Comparison of ENCODE assay signal across 25 cellular contexts in the genomic region with DNA sequence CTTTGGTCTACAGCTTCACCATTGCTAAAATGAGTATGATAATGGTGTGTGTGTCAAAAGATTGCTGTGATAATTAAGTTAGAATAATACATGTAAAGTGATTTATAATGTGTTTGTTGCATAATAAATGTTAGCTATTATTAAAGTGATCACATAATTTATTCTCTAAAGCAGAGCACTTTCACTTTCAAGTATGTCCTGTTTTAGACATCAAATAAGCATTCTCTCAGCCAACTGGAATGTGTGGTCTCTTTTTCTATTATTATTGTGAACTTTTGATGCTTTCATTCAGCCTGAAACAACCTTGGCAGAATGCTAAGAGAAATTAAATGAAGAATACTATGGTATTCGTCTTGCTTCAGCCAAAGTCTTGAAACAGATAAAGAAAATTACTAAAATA.
DNase-seq lines count a peak whose midpoint lies in the region; ATAC-seq, FAIRE-seq and TF ChIP-seq lines count a peak whose summit lies in the region.
"Had no signal": no experiment of that assay in that cellular context is flagged by ENCODE, and none has a peak within 500 bp of the region (broad histone marks: within the 10 kb centered on the region; RNA-seq: fewer than 3 reads in every experiment).

No MANE protein-coding gene starts in this region.

- peaks cover 4 to 13% of the 10 kb centered on the region in 2 donors for H3K4me1 ChIP-seq in thoracic aorta (ENCODE audit: control insufficient read depth in 1 of 2, low read depth in 2 of 2)
- H3K4me1 ChIP-seq: adrenal gland, prostate gland, thyroid gland had no signal

- H3K27me3 ChIP-seq in thoracic aorta (replicated peaks; ENCODE audit: insufficient read depth): no peaks in the 10 kb centered on the region
- H3K27me3 ChIP-seq: adrenal gland, cardiac muscle cell, thyroid gland had no signal

- no peaks in the 10 kb centered on the region for H3K36me3 ChIP-seq in thoracic aorta
- H3K36me3 ChIP-seq: adrenal gland, cardiac muscle cell, prostate gland, thyroid gland had no signal

- no peaks in the 10 kb centered on the region for H3K9me3 Mint-ChIP-seq in chondrocyte (ENCODE audit: low read depth)
- H3K9me3 Mint-ChIP-seq: CD4-positive, alpha-beta T cell; dendritic cell treated with granulocyte-macrophage colony-stimulating factor and Interleukin-4, amounts not matched to agents 40 ng/mL and 50 ng/mL, for 4 days; stimulated activated naive CD8-positive, alpha-beta T cell treated with anti-CD3 and anti-CD28 coated beads, Interleukin-15, amount 100 ng/mL, for 72 hours had no signal

- peak; percentile 36 for DNase-seq in LHCN-M2 (ENCODE audit: low read depth)
- no peak for DNase-seq in chondrocyte (ENCODE audit: low spot score)
- DNase-seq in thoracic aorta (ENCODE audit: low spot score): no peak
- no peak for DNase-seq in inferior parietal cortex (ENCODE audit: extremely low spot score)
- DNase-seq in Kasumi-1 (lab: John Stamatoyannopoulos, UW): no peak
- no peak for DNase-seq in urothelium cell line (ENCODE audit: low spot score)
- DNase-seq in iPS-NIHi11 (ENCODE audit: low spot score): no peak
- DNase-seq: activated CD4-positive, CD25-positive, alpha-beta regulatory T cell; activated naive CD4-positive, alpha-beta T cell treated with Interleukin-2 at 50 U/mL for 16 hours; adrenal gland; AML-193; CD4-positive, alpha-beta T cell; MM.1S; NCI-H1417; NCI-H2081 treated with DMSO at 0.1 percent for 48 hours; NCI-H226; stimulated activated naive CD8-positive, alpha-beta T cell treated with anti-CD3 and anti-CD28 coated beads, Interleukin-15, amount 100 ng/mL, for 72 hours; T-helper 1 cell; thyroid gland had no signal

- no peaks in the 10 kb centered on the region for H3K36me3 Mint-ChIP-seq in chondrocyte (ENCODE audit: low read depth)

- TF ChIP-seq CTCF in chondrocyte (IDR thresholded peaks at IDR 0.05) (no peak), thoracic aorta (IDR thresholded peaks at IDR 0.05) (no peak)

- no peaks in the 10 kb centered on the region for H3K27me3 Mint-ChIP-seq in chondrocyte (ENCODE audit: low read depth)
- H3K27me3 Mint-ChIP-seq: CD4-positive, alpha-beta T cell; dendritic cell treated with granulocyte-macrophage colony-stimulating factor and Interleukin-4, amounts not matched to agents 40 ng/mL and 50 ng/mL, for 4 days; stimulated activated naive CD8-positive, alpha-beta T cell treated with anti-CD3 and anti-CD28 coated beads, Interleukin-15, amount 100 ng/mL, for 72 hours had no signal

- FAIRE-seq in islet of Langerhans (lab: Jason Lieb, UNC) (peak; percentile 24), urothelium cell line (lab: Jason Lieb, UNC) (no peak)
- FAIRE-seq: D721Med, K562 had no signal

- H3K9me3 ChIP-seq in thoracic aorta: no peaks in the 10 kb centered on the region
- H3K9me3 ChIP-seq: adrenal gland, prostate gland, thyroid gland had no signal

- H3K27ac ChIP-seq in thoracic aorta: no peak overlapping the region
- H3K27ac ChIP-seq: adrenal gland, cardiac muscle cell, prostate gland, thyroid gland had no signal

- no peak for ATAC-seq in thoracic aorta (ENCODE audit: insufficient number of reproducible peaks, low FRiP score, low read depth)
- ATAC-seq: K562; stimulated activated naive CD8-positive, alpha-beta T cell treated with anti-CD3 and anti-CD28 coated beads, Interleukin-15, amount 100 ng/mL, for 72 hours had no signal

- peak overlapping the region; percentile 28 for H3K4me3 ChIP-seq in thoracic aorta
- H3K4me3 ChIP-seq: adrenal gland, cardiac muscle cell, K562, prostate gland, thyroid gland had no signal

- peaks cover 26% of the 10 kb centered on the region for H3K4me1 Mint-ChIP-seq in chondrocyte (ENCODE audit: low read depth)
- H3K4me1 Mint-ChIP-seq: stimulated activated naive CD8-positive, alpha-beta T cell treated with anti-CD3 and anti-CD28 coated beads, Interleukin-15, amount 100 ng/mL, for 72 hours had no signal

- no peak overlapping the region for H3K4me3 Mint-ChIP-seq in chondrocyte (ENCODE audit: unreplicated experiment)
- H3K4me3 Mint-ChIP-seq: CD4-positive, alpha-beta T cell; dendritic cell treated with granulocyte-macrophage colony-stimulating factor and Interleukin-4, amounts not matched to agents 40 ng/mL and 50 ng/mL, for 4 days; stimulated activated naive CD8-positive, alpha-beta T cell treated with anti-CD3 and anti-CD28 coated beads, Interleukin-15, amount 100 ng/mL, for 72 hours had no signal

- peak overlapping the region; percentile 41 for H3K27ac Mint-ChIP-seq in chondrocyte (ENCODE audit: unreplicated experiment)
- H3K27ac Mint-ChIP-seq: CD4-positive, alpha-beta T cell; dendritic cell treated with granulocyte-macrophage colony-stimulating factor and Interleukin-4, amounts not matched to agents 40 ng/mL and 50 ng/mL, for 4 days; stimulated activated naive CD8-positive, alpha-beta T cell treated with anti-CD3 and anti-CD28 coated beads, Interleukin-15, amount 100 ng/mL, for 72 hours had no signal
